ENCODE assay signal across 13 cellular contexts in the genomic region with DNA sequence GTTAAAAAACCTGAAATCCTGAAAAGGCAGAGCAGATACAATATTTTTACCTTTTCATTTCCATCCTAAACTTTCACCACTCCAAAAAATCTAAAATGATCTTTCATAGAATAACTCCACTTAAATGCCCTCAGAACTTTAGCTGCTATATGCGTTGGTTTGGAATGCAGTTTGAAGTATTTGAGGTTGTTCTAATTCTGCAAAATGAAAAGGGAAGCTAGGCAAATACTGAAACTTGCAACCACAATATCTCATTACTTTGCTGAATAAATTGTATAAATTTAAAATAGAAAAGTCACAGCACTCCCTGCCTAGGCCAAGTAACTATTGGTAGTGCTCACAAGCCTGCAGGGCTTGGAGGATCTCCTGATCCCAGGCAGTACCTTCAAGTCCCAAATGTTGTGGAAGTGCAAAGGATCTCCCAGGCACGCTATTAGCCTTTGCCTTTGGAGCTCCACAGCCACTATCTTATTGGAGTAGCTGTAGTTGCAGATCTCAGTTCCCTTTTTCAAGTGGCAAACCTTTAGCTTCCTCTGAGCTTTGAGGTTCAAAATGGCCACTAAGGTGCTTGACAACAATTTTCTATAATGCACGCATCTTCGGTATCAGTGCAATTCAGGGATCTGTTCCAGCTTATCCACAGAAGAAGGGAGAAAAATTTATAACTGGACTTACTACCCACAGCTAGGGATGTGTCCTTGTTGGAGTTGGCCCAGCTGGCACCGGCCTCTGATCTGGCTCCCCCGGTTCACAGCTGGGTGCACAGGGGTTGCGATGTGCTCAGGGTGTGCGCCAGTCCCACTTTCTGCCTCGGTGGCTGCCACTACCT. TPM values are rescaled to one million over a fixed set of nuclear protein-coding genes. Genes with fewer than 3 reads are reported as not detected.
DNase-seq lines count a peak whose midpoint lies in the region; ATAC-seq and TF ChIP-seq lines count a peak whose summit lies in the region.
"Had no signal": no experiment of that assay in that cellular context is flagged by ENCODE, and none has a peak within 500 bp of the region (broad histone marks: within the 10 kb centered on the region; RNA-seq: fewer than 3 reads in every experiment).

No MANE protein-coding gene starts in this region.

- H3K27me3 Mint-ChIP-seq in endothelial cell (ENCODE audit: unreplicated experiment): no peaks in the 10 kb centered on the region

- no peak for ATAC-seq in right cardiac atrium
- peak; percentile 67 for ATAC-seq in HG02970 (IDR thresholded peaks at IDR 0.05; ENCODE audit: low FRiP score, unreplicated experiment)
- ATAC-seq in upper lobe of right lung: peak; percentile 19
- ATAC-seq: natural killer cell treated with Interleukin-12 subunit alpha and Interleukin-12 subunit beta and Interleukin-15 and Interleukin-18, amount 100 ng/mL, for 72 hours had no signal

- no peaks in the 10 kb centered on the region for H3K36me3 ChIP-seq in right atrium auricular region
- H3K36me3 ChIP-seq in upper lobe of right lung: no peaks in the 10 kb centered on the region
- H3K36me3 ChIP-seq in breast epithelium: no peaks in the 10 kb centered on the region

- no peak for TF ChIP-seq CTCF in right atrium auricular region (IDR thresholded peaks at IDR 0.05)
- no peak for TF ChIP-seq CTCF in upper lobe of right lung (IDR thresholded peaks at IDR 0.05)
- TF ChIP-seq CTCF in breast epithelium (IDR thresholded peaks at IDR 0.05): no peak
- no peak for TF ChIP-seq CTCF in endothelial cell (IDR thresholded peaks at IDR 0.05; ENCODE audit: unreplicated experiment)

- H3K27ac Mint-ChIP-seq in endothelial cell (ENCODE audit: unreplicated experiment): no peak overlapping the region
- H3K27ac Mint-ChIP-seq: natural killer cell treated with Interleukin-12 subunit alpha and Interleukin-12 subunit beta and Interleukin-15 and Interleukin-18, amount 100 ng/mL, for 72 hours had no signal

- intact Hi-C loops in right cardiac atrium (cut with DNase I): no loop called here
- intact Hi-C loops in upper lobe of right lung (cut with DNase I): no loop called here
- intact Hi-C loops in breast epithelium (cut with DNase I; ENCODE audit: low total_unique reads): no loop called here

- no peaks in the 10 kb centered on the region for H3K9me3 Mint-ChIP-seq in endothelial cell (ENCODE audit: unreplicated experiment)
- H3K9me3 Mint-ChIP-seq: natural killer cell treated with Interleukin-12 subunit alpha and Interleukin-12 subunit beta and Interleukin-15 and Interleukin-18, amount 100 ng/mL, for 72 hours had no signal

- no peaks in the 10 kb centered on the region for H3K9me3 ChIP-seq in right atrium auricular region
- H3K9me3 ChIP-seq in right cardiac atrium (ENCODE audit: control insufficient read depth, low read length): no peaks in the 10 kb centered on the region
- no peaks in the 10 kb centered on the region for H3K9me3 ChIP-seq in upper lobe of right lung
- H3K9me3 ChIP-seq in breast epithelium: no peaks in the 10 kb centered on the region

- no peak overlapping the region for H3K4me3 ChIP-seq in right atrium auricular region
- H3K4me3 ChIP-seq in right cardiac atrium (ENCODE audit: low read length): no peak overlapping the region
- no peak overlapping the region for H3K4me3 ChIP-seq in upper lobe of right lung
- no peak overlapping the region for H3K4me3 ChIP-seq in breast epithelium

- no peaks in the 10 kb centered on the region for H3K36me3 Mint-ChIP-seq in endothelial cell (ENCODE audit: low read depth, unreplicated experiment)
- H3K36me3 Mint-ChIP-seq: natural killer cell treated with Interleukin-12 subunit alpha and Interleukin-12 subunit beta and Interleukin-15 and Interleukin-18, amount 100 ng/mL, for 72 hours had no signal

- no peaks in the 10 kb centered on the region for H3K4me1 Mint-ChIP-seq in endothelial cell (ENCODE audit: unreplicated experiment)

- TF ChIP-seq POLR2A in breast epithelium (IDR thresholded peaks at IDR 0.05): no peak

- H3K4me1 ChIP-seq in right atrium auricular region (no peaks in the 10 kb centered on the region), right cardiac atrium (ENCODE audit: control insufficient read depth, insufficient read depth, low read length) (no peaks in the 10 kb centered on the region), upper lobe of right lung (no peaks in the 10 kb centered on the region), breast epithelium (no peaks in the 10 kb centered on the region)

- 70% methylated on average over 9 of the region's 9 CpGs for WGBS in right cardiac atrium

- no peaks in the 10 kb centered on the region for H3K27me3 ChIP-seq in right atrium auricular region
- H3K27me3 ChIP-seq in right cardiac atrium (ENCODE audit: control insufficient read depth, insufficient read depth): no peaks in the 10 kb centered on the region
- no peaks in the 10 kb centered on the region for H3K27me3 ChIP-seq in upper lobe of right lung
- no peaks in the 10 kb centered on the region for H3K27me3 ChIP-seq in breast epithelium

- no peak overlapping the region for H3K4me3 Mint-ChIP-seq in endothelial cell (ENCODE audit: unreplicated experiment)
- H3K4me3 Mint-ChIP-seq: natural killer cell treated with Interleukin-12 subunit alpha and Interleukin-12 subunit beta and Interleukin-15 and Interleukin-18, amount 100 ng/mL, for 72 hours had no signal

- peak; percentile 56 for DNase-seq in right atrium auricular region (ENCODE audit: low spot score)
- DNase-seq in right cardiac atrium: no peak
- peak; percentile 66 for DNase-seq in NAMALWA (ENCODE audit: low spot score)
- no peak for DNase-seq in upper lobe of right lung
- DNase-seq in breast epithelium (ENCODE audit: low spot score in 2 of 2): no peak
- no peak for DNase-seq in endothelial cell (ENCODE audit: low spot score)
- no peak for DNase-seq in epidermal melanocyte (ENCODE audit: insufficient read length, low spot score)
- DNase-seq: activated CD4-positive, alpha-beta T cell treated with anti-CD3 and anti-CD28 coated beads, Interleukin-2, amount 50 U/mL, for 1 hour; NCI-H2227 treated with DMSO at 0.1 percent for 48 hours had no signal

- H3K27ac ChIP-seq in right atrium auricular region: no peak overlapping the region
- no peak overlapping the region for H3K27ac ChIP-seq in right cardiac atrium (ENCODE audit: low read length)
- no peak overlapping the region for H3K27ac ChIP-seq in upper lobe of right lung
- H3K27ac ChIP-seq in breast epithelium: no peak overlapping the region
- H3K27ac ChIP-seq: 22Rv1 had no signal

RNA-seq across cellular contexts. Expression of a gene that starts 43.4 kb away (rescaled TPM):
- total RNA-seq in right atrium auricular region (not detected), right cardiac atrium (not detected), upper lobe of right lung (0.12 TPM), breast epithelium (not detected), endothelial cell (ENCODE audit: unreplicated experiment) (0.13 TPM)
- polyA plus RNA-seq in right cardiac atrium: not detected
- total RNA-seq: glomerular endothelial cell; natural killer cell treated with Interleukin-12 subunit alpha and Interleukin-12 subunit beta and Interleukin-15 and Interleukin-18, amount 100 ng/mL, for 72 hours had no signal

Comparison
In these comparisons a context has a peak if more than half of its experiments do, and no peak if none do; other contexts are left out.
1. DNase-seq: peak in right atrium auricular region (single experiment) and NAMALWA (single experiment); none in right cardiac atrium (0 of 3), upper lobe of right lung (single experiment), breast epithelium (0 of 2), endothelial cell (single experiment) and epidermal melanocyte (single experiment).
2. ATAC-seq: peak in HG02970 (single experiment) and upper lobe of right lung (single experiment); none in right cardiac atrium (0 of 2).